In genomic region chr22:26550498-26551033, GRCh38 we compare ENCODE assay signal across 11 cellular contexts. TPM values are rescaled to one million over a fixed set of nuclear protein-coding genes. Genes with fewer than 3 reads are reported as not detected.
DNase-seq lines count a peak whose midpoint lies in the region; ATAC-seq and TF ChIP-seq lines count a peak whose summit lies in the region.
"Had no signal": no experiment of that assay in that cellular context is flagged by ENCODE, and none has a peak within 500 bp of the region (broad histone marks: within the 10 kb centered on the region; RNA-seq: fewer than 3 reads in every experiment).

No MANE protein-coding gene starts in this region.

- RAD21 ChIA-PET in HCT116 (lab: Charles Lee; ENCODE audit: low non-redundant PET in 1 of 2, low total read pairs in 2 of 2, uncharacterized antibody in 2 of 2, unreplicated experiment in 2 of 2): no interaction called here

- no peaks in the 10 kb centered on the region for H4K20me1 ChIP-seq in HCT116 (ENCODE audit: insufficient read depth)

- H3K4me3 ChIP-seq in HCT116 (replicated peaks in 1 of 2; ENCODE audit: low read depth in 1 of 2, low read length in 2 of 2): no peak overlapping the region
- H3K4me3 ChIP-seq in ascending aorta: no peak overlapping the region
- H3K4me3 ChIP-seq in esophagus squamous epithelium: no peak overlapping the region
- H3K4me3 ChIP-seq: hepatocyte, K562 had no signal

- H2AFZ ChIP-seq in HCT116 (ENCODE audit: low read depth, low read length, poor library complexity, severe bottlenecking): no peak overlapping the region
- H2AFZ ChIP-seq: hepatocyte had no signal

- H3K27me3 ChIP-seq in HCT116 (ENCODE audit: insufficient read depth, low read length) (no peaks in the 10 kb centered on the region), ascending aorta (no peaks in the 10 kb centered on the region), esophagus squamous epithelium (no peaks in the 10 kb centered on the region)
- H3K27me3 ChIP-seq: hepatocyte had no signal

- no peaks in the 10 kb centered on the region for H3K79me2 ChIP-seq in HCT116 (ENCODE audit: insufficient read depth, low read length)

- no peaks in the 10 kb centered on the region for H3K9me2 ChIP-seq in HCT116 (ENCODE audit: insufficient read depth)

- no peak for TF ChIP-seq RAD21 in HCT116 (IDR thresholded peaks at IDR 0.05; ENCODE audit: low read depth)

- peak; percentile 73 for ATAC-seq in HCT116
- ATAC-seq in HG03135 (IDR thresholded peaks at IDR 0.05; ENCODE audit: unreplicated experiment): no peak
- no peak for ATAC-seq in HG02571 (IDR thresholded peaks at IDR 0.05; ENCODE audit: unreplicated experiment)
- ATAC-seq: activated CD4-positive, alpha-beta T cell treated with anti-CD3 and anti-CD28 coated beads for 36 hours; K562 had no signal

- H3K9me3 ChIP-seq in HCT116 (ENCODE audit: control insufficient read depth in 1 of 2, insufficient read depth in 1 of 2, low read depth in 1 of 2, low read length in 2 of 2) (no peaks in the 10 kb centered on the region), ascending aorta (no peaks in the 10 kb centered on the region), esophagus squamous epithelium (no peaks in the 10 kb centered on the region)

- H3K36me3 ChIP-seq in HCT116 (ENCODE audit: control insufficient read depth in 1 of 2, insufficient read depth in 2 of 2, low read length in 2 of 2) (no peaks in the 10 kb centered on the region), ascending aorta (no peaks in the 10 kb centered on the region), esophagus squamous epithelium (peaks cover 0 to 4% (median 0%) of the 10 kb centered on the region in 3 donors)

- CTCF ChIA-PET in HCT116 (lab: Charles Lee): no interaction called here

- no TSS peak for BruUV-seq in HCT116 (replicated peaks; lab: Mats Ljungman, UMichigan)

- H3K9ac ChIP-seq in HCT116 (ENCODE audit: low read length): no peak overlapping the region

- H3K4me2 ChIP-seq in HCT116 (ENCODE audit: low read length): peak overlapping the region; percentile 36; the same call in 1 of the 2 replicates
- H3K4me2 ChIP-seq: hepatocyte had no signal

- 71 to 85% methylated on average over 4 to 5 of the region's 8 CpGs for WGBS in esophagus squamous epithelium, 2 donors

- H3K27ac ChIP-seq in HCT116 (ENCODE audit: low read depth, low read length) (0 out of 2 replicates have a peak overlapping the region, but pooled peaks have one; percentile 14), ascending aorta (peak overlapping the region; percentile 27 to 43), esophagus squamous epithelium (no peak overlapping the region)
- H3K27ac ChIP-seq: hepatocyte had no signal

- H3K4me1 ChIP-seq in HCT116 (ENCODE audit: control insufficient read depth in 1 of 2, insufficient read depth in 2 of 2, low read length in 2 of 2): peaks cover 13 to 17% of the 10 kb centered on the region in 2 experiments
- H3K4me1 ChIP-seq in ascending aorta: peaks cover 3 to 5% of the 10 kb centered on the region in 2 donors
- H3K4me1 ChIP-seq in esophagus squamous epithelium: peaks cover 14 to 76% (median 17%) of the 10 kb centered on the region in 3 donors

- DNase-seq in HCT116 (ENCODE audit: low read depth, low spot score): no peak
- DNase-seq in ascending aorta (ENCODE audit: low spot score in 2 of 2): peak in 1 of 2 donors; percentile 70
- peak in 35 of 51 donors; percentile 9 to 75 (median 40) for DNase-seq in hypothalamus (lab: John Stamatoyannopoulos, UW)
- DNase-seq in smooth muscle cell of the brain vasculature (ENCODE audit: low read depth, low spot score): peak; percentile 67
- DNase-seq in NCI-H187 (lab: John Stamatoyannopoulos, UW): no peak
- DNase-seq in esophagus squamous epithelium (lab: John Stamatoyannopoulos, UW): no peak
- DNase-seq: activated CD4-positive, alpha-beta T cell treated with anti-CD3 and anti-CD28 coated beads for 36 hours had no signal

- POLR2A ChIA-PET in HCT116 (lab: Charles Lee): no interaction called here

- TF ChIP-seq CTCF in HCT116 (IDR thresholded peaks at IDR 0.05 in 2 of 3, conservative IDR thresholded peaks at IDR 0.05 in 1 of 3; ENCODE audit: borderline replicate concordance in 1 of 3, insufficient read depth in 1 of 3, low read depth in 2 of 3, low read length in 2 of 3) (no peak), ascending aorta (IDR thresholded peaks at IDR 0.05) (no peak), esophagus squamous epithelium (IDR thresholded peaks at IDR 0.05) (no peak)

- TF ChIP-seq POLR2A in HCT116 (IDR thresholded peaks at IDR 0.05; ENCODE audit: borderline replicate concordance, extremely low read depth, insufficient read depth, insufficient read length) (no peak), esophagus squamous epithelium (IDR thresholded peaks at IDR 0.05) (no peak)

- intact Hi-C loops in HCT116 (cut with micrococcal nuclease) (no loop called here), ascending aorta (cut with DNase I) (no loop called here), esophagus squamous epithelium (cut with DNase I) (no loop called here)

TF ChIP-seq in HCT116, 20 proteins besides CTCF, POLR2A, EP300 and RAD21:
- TF ChIP-seq SP1 (IDR thresholded peaks at IDR 0.05; ENCODE audit: low read depth) (no peak), SRF (IDR thresholded peaks at IDR 0.05; ENCODE audit: low read depth) (no peak), ZNF274 (IDR thresholded peaks at IDR 0.05; ENCODE audit: low read depth, low read length) (no peak), MAX (IDR thresholded peaks at IDR 0.05) (no peak)

RNA-seq across cellular contexts. Expression of gene TFIP11, which starts 38.3 kb away (rescaled TPM):
- total RNA-seq in HCT116 (2021; ENCODE audit: unreplicated experiment) (28.1 TPM), ascending aorta (11.6 TPM), esophagus squamous epithelium (10 to 100 TPM; 21.6 to 27.1 (median 25.8) TPM)
- polyA plus RNA-seq in HCT116 (2012): 27.0 and 34.8 TPM in 2 replicates

RNA-seq across cellular contexts. Expression of gene TPST2, which starts 39.4 kb away (rescaled TPM):
- total RNA-seq in HCT116 (2021; ENCODE audit: unreplicated experiment) (11.8 TPM), ascending aorta (251 TPM), esophagus squamous epithelium (10 to 100 TPM; 27.2 to 40.6 (median 32.5) TPM)
- polyA plus RNA-seq in HCT116 (2012): 9.2 and 11.3 TPM in 2 replicates

Comparison
In these comparisons a context has a peak if more than half of its experiments do, and no peak if none do; other contexts are left out.
1. DNase-seq: peak in hypothalamus (35 of 51) and smooth muscle cell of the brain vasculature (single experiment); none in HCT116 (single experiment), NCI-H187 (0 of 2) and esophagus squamous epithelium (single experiment).
2. H3K27ac ChIP-seq: peak in HCT116 (single experiment) and ascending aorta (2 of 2); none in esophagus squamous epithelium (0 of 4).